7 cellular contexts compared by ENCODE assay signal in the genomic region with DNA sequence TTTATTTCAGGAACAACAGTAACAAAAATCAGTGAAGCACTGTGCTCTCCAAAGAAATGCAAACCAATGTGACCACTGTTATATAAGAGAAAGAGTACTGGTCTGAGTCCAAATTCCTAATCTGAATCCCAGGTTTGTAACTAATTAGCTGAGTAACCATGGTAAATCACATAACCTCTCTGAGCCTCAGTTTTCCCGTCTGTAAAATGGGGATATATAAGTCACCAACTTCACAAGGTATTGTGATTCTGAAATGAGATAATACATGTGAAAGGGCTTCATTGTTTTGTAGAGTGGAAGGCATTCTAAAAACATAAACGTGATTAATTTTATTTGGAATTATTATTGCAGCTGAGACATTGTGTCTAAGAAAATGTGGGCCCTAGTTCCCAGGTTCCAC.
"Had no signal": no experiment of that assay in that cellular context is flagged by ENCODE, and none has a peak within 500 bp of the region (broad histone marks: within the 10 kb centered on the region; RNA-seq: fewer than 3 reads in every experiment).

No MANE protein-coding gene starts in this region.

- DNase-seq: IMR-90, Karpas-422, KBM-7, KG1 had no signal

- H3K4me2 ChIP-seq: KMS-11 had no signal

- H3K9ac ChIP-seq: KMS-11 had no signal

- H3K27ac ChIP-seq: HL-60, KMS-11 had no signal

- FAIRE-seq: HTR-8/SVneo had no signal
